Comparison of ENCODE assay signal across 13 cellular contexts in the genomic region with DNA sequence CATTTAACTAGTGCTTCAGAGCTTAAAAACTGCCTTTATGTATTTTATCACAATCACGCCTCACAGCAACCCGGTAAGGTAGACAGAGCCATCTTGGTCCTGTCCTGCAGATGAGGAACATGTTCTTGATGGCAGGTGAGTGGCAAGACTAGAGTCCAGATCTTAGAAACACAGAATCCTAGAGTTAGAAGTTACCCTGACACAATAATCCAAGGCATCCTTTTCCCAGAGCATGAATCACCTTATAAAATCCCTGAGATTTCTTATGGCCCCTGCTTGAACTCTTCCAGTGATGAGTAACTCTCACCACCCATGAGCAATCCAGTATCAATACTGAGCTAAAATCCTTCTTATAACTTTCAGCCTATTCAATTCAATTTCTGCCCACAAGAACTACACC. TPM values are rescaled to one million over a fixed set of nuclear protein-coding genes. Genes with fewer than 3 reads are reported as not detected.
DNase-seq lines count a peak whose midpoint lies in the region; ATAC-seq and TF ChIP-seq lines count a peak whose summit lies in the region.
"Had no signal": no experiment of that assay in that cellular context is flagged by ENCODE, and none has a peak within 500 bp of the region (broad histone marks: within the 10 kb centered on the region; RNA-seq: fewer than 3 reads in every experiment).

No MANE protein-coding gene starts in this region.

- H3K9me3 Mint-ChIP-seq in mesothelial cell of epicardium, result no peaks in the 10 kb centered on the region

- H3K27me3 Mint-ChIP-seq in mesothelial cell of epicardium (ENCODE audit: low read depth), result no peaks in the 10 kb centered on the region

- no peak overlapping the region for H3K4me3 Mint-ChIP-seq in mesothelial cell of epicardium

- TF ChIP-seq RAD21 in HCT116 (IDR thresholded peaks at IDR 0.05; ENCODE audit: low read depth), result no peak

- no peaks in the 10 kb centered on the region for H3K9me2 ChIP-seq in HCT116 (ENCODE audit: insufficient read depth)

- H3K27ac ChIP-seq in HCT116 (ENCODE audit: low read depth, low read length), result no peak overlapping the region

- peak overlapping the region; percentile 58 for H3K4me2 ChIP-seq in HCT116 (ENCODE audit: low read length)

- peaks cover 4% of the 10 kb centered on the region for H3K36me3 Mint-ChIP-seq in mesothelial cell of epicardium

- no peaks in the 10 kb centered on the region for H3K36me3 ChIP-seq in HCT116 (ENCODE audit: control insufficient read depth in 1 of 2, insufficient read depth in 2 of 2, low read length in 2 of 2)

- H2AFZ ChIP-seq in HCT116 (ENCODE audit: low read depth, low read length, poor library complexity, severe bottlenecking), result peak overlapping the region; percentile 3

- POLR2A ChIA-PET in HCT116 (lab: Charles Lee), result no interaction called here

- peaks cover 0 to 30% of the 10 kb centered on the region in 2 experiments; a peak in 2 of 4 replicates for H3K4me1 ChIP-seq in HCT116 (ENCODE audit: control insufficient read depth in 1 of 2, insufficient read depth in 2 of 2, low read length in 2 of 2)

- in situ Hi-C loops in ACHN (cut with HindIII; ENCODE audit: low pct_ligation_motif_present, low pct_unique_long_range_greater_than_20kb, low sequenced_read_pairs), result no loop called here

- peaks cover 28% of the 10 kb centered on the region for H3K4me1 Mint-ChIP-seq in mesothelial cell of epicardium

- DNase-seq in ACHN, result peak; percentile 60
- peak; percentile 41 for DNase-seq in HCT116 (ENCODE audit: low read depth, low spot score)
- DNase-seq in astrocyte of the hippocampus (ENCODE audit: low read depth, low spot score), result peak; percentile 76
- DNase-seq in mesothelial cell of epicardium (ENCODE audit: low spot score in 2 of 2, unreplicated experiment in 2 of 2), result no peak
- DNase-seq in stimulated activated CD4-positive, alpha-beta T cell treated with anti-CD3 and anti-CD28 coated beads, Interleukin-4, amount 100 ng/mL, for 24 hours, result no peak
- no peak for DNase-seq in GDM1 (lab: John Stamatoyannopoulos, UW)
- no peak for DNase-seq in NCI-H128 (lab: John Stamatoyannopoulos, UW; ENCODE audit: unreplicated experiment)
- DNase-seq: MV-4-11, NCI-H774, posterior cingulate gyrus had no signal

- ATAC-seq in HCT116 (peak; percentile 85), GM18498 (IDR thresholded peaks at IDR 0.05; ENCODE audit: unreplicated experiment) (no peak)

- no TSS peak for BruUV-seq in HCT116 (replicated peaks; lab: Mats Ljungman, UMichigan)

- peak overlapping the region; percentile 10; the same call in 1 of the 2 replicates for H3K9ac ChIP-seq in HCT116 (ENCODE audit: low read length)

- no peak for TF ChIP-seq CTCF in HCT116 (IDR thresholded peaks at IDR 0.05 in 2 of 3, conservative IDR thresholded peaks at IDR 0.05 in 1 of 3; ENCODE audit: borderline replicate concordance in 1 of 3, insufficient read depth in 1 of 3, low read depth in 2 of 3, low read length in 2 of 3)
- TF ChIP-seq CTCF in mesothelial cell of epicardium (IDR thresholded peaks at IDR 0.05; ENCODE audit: unreplicated experiment), result no peak

- RAD21 ChIA-PET in HCT116 (lab: Charles Lee; ENCODE audit: low non-redundant PET in 1 of 2, low total read pairs in 2 of 2, uncharacterized antibody in 2 of 2, unreplicated experiment in 2 of 2), result no interaction called here

- no peaks in the 10 kb centered on the region for H3K79me2 ChIP-seq in HCT116 (ENCODE audit: insufficient read depth, low read length)

- H3K9me3 ChIP-seq in HCT116 (ENCODE audit: control insufficient read depth in 1 of 2, insufficient read depth in 1 of 2, low read depth in 1 of 2, low read length in 2 of 2), result no peaks in the 10 kb centered on the region

- TF ChIP-seq POLR2A in HCT116 (IDR thresholded peaks at IDR 0.05; ENCODE audit: borderline replicate concordance, extremely low read depth, insufficient read depth, insufficient read length), result no peak

- H3K27me3 ChIP-seq in HCT116 (ENCODE audit: insufficient read depth, low read length), result no peaks in the 10 kb centered on the region

- intact Hi-C loops in HCT116 (cut with micrococcal nuclease), result no loop called here

- H4K20me1 ChIP-seq in HCT116 (ENCODE audit: insufficient read depth), result no peaks in the 10 kb centered on the region

- H3K27ac Mint-ChIP-seq in mesothelial cell of epicardium, result peak overlapping the region; percentile 72

- CTCF ChIA-PET in HCT116 (lab: Charles Lee), result interaction anchor here (2.1 kb wide), 1 partner anchor 43 kb away, joined by 5 read pairs; no protein-coding TSS in a partner anchor

- peak overlapping the region in 1 of 2 experiments; percentile 18; a peak in 1 of 4 replicates for H3K4me3 ChIP-seq in HCT116 (replicated peaks in 1 of 2; ENCODE audit: low read depth in 1 of 2, low read length in 2 of 2)

TF ChIP-seq in HCT116, 20 proteins besides CTCF, POLR2A, EP300 and RAD21 (continues in another document):
- TF ChIP-seq SIN3A (IDR thresholded peaks at IDR 0.05; ENCODE audit: low read depth) (no peak), ZFX (IDR thresholded peaks at IDR 0.05) (no peak), SP1 (IDR thresholded peaks at IDR 0.05; ENCODE audit: low read depth) (peak; percentile 43; the same call in 1 of the 2 replicates), ZBTB33 (IDR thresholded peaks at IDR 0.05; ENCODE audit: extremely low read depth, insufficient replicate concordance, low read length) (no peak), SRF (IDR thresholded peaks at IDR 0.05; ENCODE audit: low read depth) (no peak), EZH2phosphoT487 (IDR thresholded peaks at IDR 0.05; ENCODE audit: borderline replicate concordance) (no peak), JUND (IDR thresholded peaks at IDR 0.05) (peak; percentile 58), EGR1 (IDR thresholded peaks at IDR 0.05; ENCODE audit: low read depth) (no peak), ELF1 (IDR thresholded peaks at IDR 0.05; ENCODE audit: borderline replicate concordance, low read depth) (no peak), EZH2 (IDR thresholded peaks at IDR 0.05) (no peak), CBX3 (IDR thresholded peaks at IDR 0.05; ENCODE audit: low read depth) (no peak), FOSL1 (IDR thresholded peaks at IDR 0.05; ENCODE audit: low read depth) (peak; percentile 73)
- TF ChIP-seq, protein P1, sequence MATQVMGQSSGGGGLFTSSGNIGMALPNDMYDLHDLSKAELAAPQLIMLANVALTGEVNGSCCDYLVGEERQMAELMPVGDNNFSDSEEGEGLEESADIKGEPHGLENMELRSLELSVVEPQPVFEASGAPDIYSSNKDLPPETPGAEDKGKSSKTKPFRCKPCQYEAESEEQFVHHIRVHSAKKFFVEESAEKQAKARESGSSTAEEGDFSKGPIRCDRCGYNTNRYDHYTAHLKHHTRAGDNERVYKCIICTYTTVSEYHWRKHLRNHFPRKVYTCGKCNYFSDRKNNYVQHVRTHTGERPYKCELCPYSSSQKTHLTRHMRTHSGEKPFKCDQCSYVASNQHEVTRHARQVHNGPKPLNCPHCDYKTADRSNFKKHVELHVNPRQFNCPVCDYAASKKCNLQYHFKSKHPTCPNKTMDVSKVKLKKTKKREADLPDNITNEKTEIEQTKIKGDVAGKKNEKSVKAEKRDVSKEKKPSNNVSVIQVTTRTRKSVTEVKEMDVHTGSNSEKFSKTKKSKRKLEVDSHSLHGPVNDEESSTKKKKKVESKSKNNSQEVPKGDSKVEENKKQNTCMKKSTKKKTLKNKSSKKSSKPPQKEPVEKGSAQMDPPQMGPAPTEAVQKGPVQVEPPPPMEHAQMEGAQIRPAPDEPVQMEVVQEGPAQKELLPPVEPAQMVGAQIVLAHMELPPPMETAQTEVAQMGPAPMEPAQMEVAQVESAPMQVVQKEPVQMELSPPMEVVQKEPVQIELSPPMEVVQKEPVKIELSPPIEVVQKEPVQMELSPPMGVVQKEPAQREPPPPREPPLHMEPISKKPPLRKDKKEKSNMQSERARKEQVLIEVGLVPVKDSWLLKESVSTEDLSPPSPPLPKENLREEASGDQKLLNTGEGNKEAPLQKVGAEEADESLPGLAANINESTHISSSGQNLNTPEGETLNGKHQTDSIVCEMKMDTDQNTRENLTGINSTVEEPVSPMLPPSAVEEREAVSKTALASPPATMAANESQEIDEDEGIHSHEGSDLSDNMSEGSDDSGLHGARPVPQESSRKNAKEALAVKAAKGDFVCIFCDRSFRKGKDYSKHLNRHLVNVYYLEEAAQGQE (IDR thresholded peaks at IDR 0.05; ENCODE audit: low read depth), result no peak
- TF ChIP-seq, protein P2, sequence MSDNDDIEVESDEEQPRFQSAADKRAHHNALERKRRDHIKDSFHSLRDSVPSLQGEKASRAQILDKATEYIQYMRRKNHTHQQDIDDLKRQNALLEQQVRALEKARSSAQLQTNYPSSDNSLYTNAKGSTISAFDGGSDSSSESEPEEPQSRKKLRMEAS (IDR thresholded peaks at IDR 0.05), result no peak
- TF ChIP-seq, protein P3, sequence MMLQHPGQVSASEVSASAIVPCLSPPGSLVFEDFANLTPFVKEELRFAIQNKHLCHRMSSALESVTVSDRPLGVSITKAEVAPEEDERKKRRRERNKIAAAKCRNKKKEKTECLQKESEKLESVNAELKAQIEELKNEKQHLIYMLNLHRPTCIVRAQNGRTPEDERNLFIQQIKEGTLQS (IDR thresholded peaks at IDR 0.05), result no peak

RNA-seq across cellular contexts. Expression of gene POPDC2, which starts 16.9 kb away (rescaled TPM):
- total RNA-seq in HCT116 (2021; ENCODE audit: unreplicated experiment), result 1.6 TPM
- 0.60 and 0.99 TPM in 2 replicates for polyA plus RNA-seq in HCT116 (2012)
- 3.4 to 3.5 TPM (median 3.5 TPM) in 3 replicates for total RNA-seq in mesothelial cell of epicardium

RNA-seq across cellular contexts. Expression of gene COX17, which starts 33.7 kb away (rescaled TPM):
- total RNA-seq in HCT116 (2021; ENCODE audit: unreplicated experiment) (51.6 TPM), mesothelial cell of epicardium (16.0 to 18.1 TPM (median 17.3 TPM) in 3 replicates)
- polyA plus RNA-seq in HCT116 (2012), result 62.7 and 89.9 TPM in 2 replicates

RNA-seq across cellular contexts. Expression of gene PLA1A, which starts 45.8 kb away (rescaled TPM):
- total RNA-seq in HCT116 (2021; ENCODE audit: unreplicated experiment) (not detected), mesothelial cell of epicardium (not detected in 3 replicates)
- 0.11 and 0.16 TPM in 2 replicates for polyA plus RNA-seq in HCT116 (2012)
- total RNA-seq: T-helper 2 cell treated with Interferon-gamma antibody and Interleukin-4, amounts not matched to agents 100 ng/mL and 5 ng/mL, for 36 hours had no signal

RNA-seq across cellular contexts. Expression of gene CFAP91, which starts 59.3 kb away (rescaled TPM):
- total RNA-seq in HCT116 (2021; ENCODE audit: unreplicated experiment), result 0.96 TPM
- 0.05 and 0.36 TPM in 2 replicates for polyA plus RNA-seq in HCT116 (2012)
- total RNA-seq in mesothelial cell of epicardium, result 7.1 to 10.9 TPM (median 8.7 TPM) in 3 replicates
- total RNA-seq: dermis microvascular lymphatic vessel endothelial cell; T-helper 2 cell treated with Interferon-gamma antibody and Interleukin-4, amounts not matched to agents 100 ng/mL and 5 ng/mL, for 36 hours had no signal

Comparison
In these comparisons a context has a peak if more than half of its experiments do, and no peak if none do; other contexts are left out.
1. DNase-seq: peak in ACHN (single experiment), HCT116 (single experiment) and astrocyte of the hippocampus (single experiment); none in mesothelial cell of epicardium (0 of 2), stimulated activated CD4-positive, alpha-beta T cell treated with anti-CD3 and anti-CD28 coated beads, Interleukin-4, amount 100 ng/mL, for 24 hours (single experiment), GDM1 (single experiment) and NCI-H128 (single experiment).